13 cellular contexts compared by ENCODE assay signal in the genomic region with DNA sequence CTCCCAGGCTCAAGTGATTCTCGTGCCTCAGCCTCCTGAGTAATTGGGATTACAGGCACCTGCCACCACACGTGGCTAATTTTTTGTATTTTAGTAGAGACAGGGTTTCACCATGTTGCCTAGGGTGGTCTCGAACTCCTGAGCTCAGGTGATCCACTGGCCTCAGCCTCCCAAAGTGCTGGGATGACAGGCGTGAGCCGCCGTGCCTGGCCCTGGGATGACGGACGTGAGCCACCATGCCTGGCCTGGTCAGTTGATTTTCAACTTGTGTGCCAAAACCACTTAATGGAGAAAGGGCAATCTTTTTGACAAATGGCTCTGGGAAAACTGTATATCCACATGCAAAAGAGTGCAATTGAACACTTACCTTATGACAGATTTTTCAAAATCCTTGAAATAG. TPM values are rescaled to one million over a fixed set of nuclear protein-coding genes. Genes with fewer than 3 reads are reported as not detected.
"Had no signal": no experiment of that assay in that cellular context is flagged by ENCODE, and none has a peak within 500 bp of the region (broad histone marks: within the 10 kb centered on the region; RNA-seq: fewer than 3 reads in every experiment).

No MANE protein-coding gene starts in this region.

RNA-seq across cellular contexts. Expression of gene MUC5B, which starts 7.0 kb away (rescaled TPM):
- total RNA-seq: naive thymus-derived CD4-positive, alpha-beta T cell; natural killer cell; occipital lobe; osteoblast; pulmonary artery endothelial cell; right atrium auricular region; smooth muscle cell; subcutaneous adipose tissue; ureter had no signal
- polyA plus RNA-seq: naive thymus-derived CD4-positive, alpha-beta T cell; neural cell; smooth muscle cell had no signal

RNA-seq across cellular contexts. Expression of gene MUC5AC, which starts 58.1 kb away (rescaled TPM):
- total RNA-seq: naive thymus-derived CD4-positive, alpha-beta T cell; natural killer cell; occipital lobe; osteoblast; pulmonary artery endothelial cell; right atrium auricular region; smooth muscle cell; subcutaneous adipose tissue; transverse colon; ureter; vagina had no signal
- polyA plus RNA-seq: naive thymus-derived CD4-positive, alpha-beta T cell; neural cell; ovary; smooth muscle cell had no signal
